Comparison of ENCODE assay signal across 1 cellular context in the genomic region with DNA sequence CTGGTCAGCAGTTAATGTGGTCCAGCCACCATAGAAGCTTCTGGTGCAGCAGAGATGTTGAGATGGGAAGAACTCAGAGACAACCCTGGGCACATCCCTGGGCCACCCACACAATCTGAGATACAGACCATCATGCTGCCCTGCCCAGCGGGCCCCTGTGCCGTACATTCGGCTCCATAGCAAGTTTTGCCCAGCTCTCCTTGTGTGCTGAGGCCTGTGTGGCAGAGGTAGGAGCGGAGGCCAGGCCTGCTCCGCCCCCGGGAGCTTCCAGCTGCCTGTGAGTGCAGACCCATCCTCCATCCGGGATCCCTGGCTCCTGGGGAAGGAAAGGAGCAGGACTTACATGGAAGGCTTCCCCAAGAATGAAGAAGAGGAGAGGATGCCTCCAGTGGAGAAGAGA.
TF ChIP-seq lines count a peak whose summit lies in the region.

No MANE protein-coding gene starts in this region.

TF ChIP-seq in H1, 55 proteins besides CTCF, POLR2A, EP300 and RAD21 (continued from another document):
- TF ChIP-seq, protein P1, sequence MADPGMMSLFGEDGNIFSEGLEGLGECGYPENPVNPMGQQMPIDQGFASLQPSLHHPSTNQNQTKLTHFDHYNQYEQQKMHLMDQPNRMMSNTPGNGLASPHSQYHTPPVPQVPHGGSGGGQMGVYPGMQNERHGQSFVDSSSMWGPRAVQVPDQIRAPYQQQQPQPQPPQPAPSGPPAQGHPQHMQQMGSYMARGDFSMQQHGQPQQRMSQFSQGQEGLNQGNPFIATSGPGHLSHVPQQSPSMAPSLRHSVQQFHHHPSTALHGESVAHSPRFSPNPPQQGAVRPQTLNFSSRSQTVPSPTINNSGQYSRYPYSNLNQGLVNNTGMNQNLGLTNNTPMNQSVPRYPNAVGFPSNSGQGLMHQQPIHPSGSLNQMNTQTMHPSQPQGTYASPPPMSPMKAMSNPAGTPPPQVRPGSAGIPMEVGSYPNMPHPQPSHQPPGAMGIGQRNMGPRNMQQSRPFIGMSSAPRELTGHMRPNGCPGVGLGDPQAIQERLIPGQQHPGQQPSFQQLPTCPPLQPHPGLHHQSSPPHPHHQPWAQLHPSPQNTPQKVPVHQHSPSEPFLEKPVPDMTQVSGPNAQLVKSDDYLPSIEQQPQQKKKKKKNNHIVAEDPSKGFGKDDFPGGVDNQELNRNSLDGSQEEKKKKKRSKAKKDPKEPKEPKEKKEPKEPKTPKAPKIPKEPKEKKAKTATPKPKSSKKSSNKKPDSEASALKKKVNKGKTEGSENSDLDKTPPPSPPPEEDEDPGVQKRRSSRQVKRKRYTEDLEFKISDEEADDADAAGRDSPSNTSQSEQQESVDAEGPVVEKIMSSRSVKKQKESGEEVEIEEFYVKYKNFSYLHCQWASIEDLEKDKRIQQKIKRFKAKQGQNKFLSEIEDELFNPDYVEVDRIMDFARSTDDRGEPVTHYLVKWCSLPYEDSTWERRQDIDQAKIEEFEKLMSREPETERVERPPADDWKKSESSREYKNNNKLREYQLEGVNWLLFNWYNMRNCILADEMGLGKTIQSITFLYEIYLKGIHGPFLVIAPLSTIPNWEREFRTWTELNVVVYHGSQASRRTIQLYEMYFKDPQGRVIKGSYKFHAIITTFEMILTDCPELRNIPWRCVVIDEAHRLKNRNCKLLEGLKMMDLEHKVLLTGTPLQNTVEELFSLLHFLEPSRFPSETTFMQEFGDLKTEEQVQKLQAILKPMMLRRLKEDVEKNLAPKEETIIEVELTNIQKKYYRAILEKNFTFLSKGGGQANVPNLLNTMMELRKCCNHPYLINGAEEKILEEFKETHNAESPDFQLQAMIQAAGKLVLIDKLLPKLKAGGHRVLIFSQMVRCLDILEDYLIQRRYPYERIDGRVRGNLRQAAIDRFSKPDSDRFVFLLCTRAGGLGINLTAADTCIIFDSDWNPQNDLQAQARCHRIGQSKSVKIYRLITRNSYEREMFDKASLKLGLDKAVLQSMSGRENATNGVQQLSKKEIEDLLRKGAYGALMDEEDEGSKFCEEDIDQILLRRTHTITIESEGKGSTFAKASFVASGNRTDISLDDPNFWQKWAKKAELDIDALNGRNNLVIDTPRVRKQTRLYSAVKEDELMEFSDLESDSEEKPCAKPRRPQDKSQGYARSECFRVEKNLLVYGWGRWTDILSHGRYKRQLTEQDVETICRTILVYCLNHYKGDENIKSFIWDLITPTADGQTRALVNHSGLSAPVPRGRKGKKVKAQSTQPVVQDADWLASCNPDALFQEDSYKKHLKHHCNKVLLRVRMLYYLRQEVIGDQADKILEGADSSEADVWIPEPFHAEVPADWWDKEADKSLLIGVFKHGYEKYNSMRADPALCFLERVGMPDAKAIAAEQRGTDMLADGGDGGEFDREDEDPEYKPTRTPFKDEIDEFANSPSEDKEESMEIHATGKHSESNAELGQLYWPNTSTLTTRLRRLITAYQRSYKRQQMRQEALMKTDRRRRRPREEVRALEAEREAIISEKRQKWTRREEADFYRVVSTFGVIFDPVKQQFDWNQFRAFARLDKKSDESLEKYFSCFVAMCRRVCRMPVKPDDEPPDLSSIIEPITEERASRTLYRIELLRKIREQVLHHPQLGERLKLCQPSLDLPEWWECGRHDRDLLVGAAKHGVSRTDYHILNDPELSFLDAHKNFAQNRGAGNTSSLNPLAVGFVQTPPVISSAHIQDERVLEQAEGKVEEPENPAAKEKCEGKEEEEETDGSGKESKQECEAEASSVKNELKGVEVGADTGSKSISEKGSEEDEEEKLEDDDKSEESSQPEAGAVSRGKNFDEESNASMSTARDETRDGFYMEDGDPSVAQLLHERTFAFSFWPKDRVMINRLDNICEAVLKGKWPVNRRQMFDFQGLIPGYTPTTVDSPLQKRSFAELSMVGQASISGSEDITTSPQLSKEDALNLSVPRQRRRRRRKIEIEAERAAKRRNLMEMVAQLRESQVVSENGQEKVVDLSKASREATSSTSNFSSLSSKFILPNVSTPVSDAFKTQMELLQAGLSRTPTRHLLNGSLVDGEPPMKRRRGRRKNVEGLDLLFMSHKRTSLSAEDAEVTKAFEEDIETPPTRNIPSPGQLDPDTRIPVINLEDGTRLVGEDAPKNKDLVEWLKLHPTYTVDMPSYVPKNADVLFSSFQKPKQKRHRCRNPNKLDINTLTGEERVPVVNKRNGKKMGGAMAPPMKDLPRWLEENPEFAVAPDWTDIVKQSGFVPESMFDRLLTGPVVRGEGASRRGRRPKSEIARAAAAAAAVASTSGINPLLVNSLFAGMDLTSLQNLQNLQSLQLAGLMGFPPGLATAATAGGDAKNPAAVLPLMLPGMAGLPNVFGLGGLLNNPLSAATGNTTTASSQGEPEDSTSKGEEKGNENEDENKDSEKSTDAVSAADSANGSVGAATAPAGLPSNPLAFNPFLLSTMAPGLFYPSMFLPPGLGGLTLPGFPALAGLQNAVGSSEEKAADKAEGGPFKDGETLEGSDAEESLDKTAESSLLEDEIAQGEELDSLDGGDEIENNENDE (IDR thresholded peaks at IDR 0.05; ENCODE audit: insufficient replicate concordance, low read length): no peak
- TF ChIP-seq TBP (IDR thresholded peaks at IDR 0.05; ENCODE audit: low read depth, low read length) (no peak), POLR2AphosphoS5 (IDR thresholded peaks at IDR 0.05; ENCODE audit: low read depth, low read length) (no peak), CREB1 (IDR thresholded peaks at IDR 0.05) (no peak)
